ENCODE assay signal across 29 cellular contexts in the genomic region with DNA sequence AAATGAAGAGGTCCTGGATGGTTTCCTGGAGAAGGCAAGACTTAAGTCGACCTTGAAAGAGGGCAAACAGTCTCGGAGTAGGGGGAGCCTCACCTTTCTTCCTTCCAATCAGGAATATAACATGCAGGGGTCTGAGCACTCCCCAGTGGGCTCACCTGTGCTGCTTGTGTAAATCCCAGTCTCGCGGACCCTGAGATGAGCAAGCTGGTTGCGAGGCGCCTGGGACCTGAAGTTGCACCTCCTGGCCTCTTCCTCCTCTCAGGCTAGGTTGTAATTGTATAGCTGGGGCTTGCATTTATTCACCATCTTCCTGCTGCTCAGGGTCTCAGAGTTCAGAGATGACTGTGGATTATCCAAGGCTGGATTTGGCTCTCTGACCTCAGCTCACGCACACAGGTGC. TPM values are rescaled to one million over a fixed set of nuclear protein-coding genes. Genes with fewer than 3 reads are reported as not detected.
"Had no signal": no experiment of that assay in that cellular context is flagged by ENCODE, and none has a peak within 500 bp of the region (broad histone marks: within the 10 kb centered on the region; RNA-seq: fewer than 3 reads in every experiment).

No MANE protein-coding gene starts in this region.

- H3K27me3 Mint-ChIP-seq: activated CD4-positive, alpha-beta memory T cell treated with anti-CD3 and anti-CD28 coated beads for 36 hours; activated CD4-positive, alpha-beta T cell treated with anti-CD3 and anti-CD28 coated beads for 36 hours had no signal

- ATAC-seq: activated CD4-positive, alpha-beta T cell treated with anti-CD3 and anti-CD28 coated beads for 36 hours; activated CD8-positive, alpha-beta T cell treated with anti-CD3 and anti-CD28 coated beads, Interleukin-2, amount 10 ng/mL, durations not matched to agents 7 days and 5 days; activated naive CD4-positive, alpha-beta T cell treated with anti-CD3 and anti-CD28 coated beads, Interleukin-2, amount 50 U/mL, for 72 hours; activated T-cell treated with anti-CD3 and anti-CD28 coated beads, Interleukin-2, amount 50 U/mL, for 4 hours; activated T-helper 17 cell treated with anti-CD3 and anti-CD28 coated beads, Interleukin-2, amount 50 U/mL, for 72 hours; gastroesophageal sphincter; heart right ventricle had no signal

- H3K4me3 Mint-ChIP-seq: activated CD4-positive, alpha-beta memory T cell treated with anti-CD3 and anti-CD28 coated beads for 36 hours; activated CD4-positive, alpha-beta T cell treated with anti-CD3 and anti-CD28 coated beads for 36 hours; activated CD4-positive, alpha-beta T cell treated with anti-CD3 and anti-CD28 coated beads, Interleukin-2, amount 10 ng/mL, durations not matched to agents 24 days and 14 days; activated CD8-positive, alpha-beta T cell treated with anti-CD3 and anti-CD28 coated beads, Interleukin-2, amount 10 ng/mL, durations not matched to agents 7 days and 5 days; activated naive CD4-positive, alpha-beta T cell treated with anti-CD3 and anti-CD28 coated beads, Interleukin-2, amount 10 ng/mL, durations not matched to agents 7 days and 5 days; activated naive CD8-positive, alpha-beta T cell treated with anti-CD3 and anti-CD28 coated beads, Interleukin-2, amount 10 ng/mL, durations not matched to agents 7 days and 5 days; activated T-cell treated with anti-CD3 and anti-CD28 coated beads, Interleukin-2, amount 50 U/mL, for 4 hours; activated T-helper 17 cell treated with anti-CD3 and anti-CD28 coated beads, Interleukin-2, amount 50 U/mL, for 72 hours; brain; dendritic cell treated with granulocyte-macrophage colony-stimulating factor and Interleukin-4, amounts not matched to agents 40 ng/mL and 50 ng/mL, for 4 days had no signal

- H3K36me3 ChIP-seq: ascending aorta, breast epithelium, cardiac muscle cell, esophagus muscularis mucosa, gastroesophageal sphincter, heart right ventricle had no signal

- H3K36me3 Mint-ChIP-seq: activated CD4-positive, alpha-beta memory T cell treated with anti-CD3 and anti-CD28 coated beads for 36 hours; activated naive CD4-positive, alpha-beta T cell treated with anti-CD3 and anti-CD28 coated beads, Interleukin-2, amount 10 ng/mL, durations not matched to agents 7 days and 5 days; activated naive CD4-positive, alpha-beta T cell treated with anti-CD3 and anti-CD28 coated beads, Interleukin-2, amount 50 U/mL, for 72 hours; activated naive CD8-positive, alpha-beta T cell treated with anti-CD3 and anti-CD28 coated beads, Interleukin-2, amount 10 ng/mL, durations not matched to agents 7 days and 5 days had no signal

- H3K9me3 ChIP-seq: ascending aorta, breast epithelium, esophagus muscularis mucosa, gastroesophageal sphincter, heart right ventricle had no signal

- H3K9me3 Mint-ChIP-seq: activated CD4-positive, alpha-beta memory T cell treated with anti-CD3 and anti-CD28 coated beads for 36 hours; activated CD4-positive, alpha-beta T cell treated with anti-CD3 and anti-CD28 coated beads, Interleukin-2, amount 10 ng/mL, durations not matched to agents 24 days and 14 days; activated naive CD4-positive, alpha-beta T cell treated with anti-CD3 and anti-CD28 coated beads, Interleukin-2, amount 10 ng/mL, durations not matched to agents 7 days and 5 days; activated naive CD4-positive, alpha-beta T cell treated with anti-CD3 and anti-CD28 coated beads, Interleukin-2, amount 50 U/mL, for 72 hours; activated naive CD8-positive, alpha-beta T cell treated with anti-CD3 and anti-CD28 coated beads, Interleukin-2, amount 10 ng/mL, durations not matched to agents 7 days and 5 days; activated T-cell treated with anti-CD3 and anti-CD28 coated beads, Interleukin-2, amount 50 U/mL, for 4 hours; activated T-helper 17 cell treated with anti-CD3 and anti-CD28 coated beads, Interleukin-2, amount 50 U/mL, for 72 hours; brain; dendritic cell treated with granulocyte-macrophage colony-stimulating factor and Interleukin-4, amounts not matched to agents 40 ng/mL and 50 ng/mL, for 4 days had no signal

- H3K4me1 Mint-ChIP-seq: activated CD4-positive, alpha-beta T cell treated with anti-CD3 and anti-CD28 coated beads for 36 hours; activated naive CD4-positive, alpha-beta T cell treated with anti-CD3 and anti-CD28 coated beads, Interleukin-2, amount 10 ng/mL, durations not matched to agents 7 days and 5 days; activated T-helper 17 cell treated with anti-CD3 and anti-CD28 coated beads, Interleukin-2, amount 50 U/mL, for 72 hours; brain had no signal

- H3K4me3 ChIP-seq: ascending aorta, breast epithelium, cardiac muscle cell, coronary artery, dorsolateral prefrontal cortex, esophagus muscularis mucosa, gastroesophageal sphincter, heart right ventricle had no signal

- H3K27ac Mint-ChIP-seq: activated CD4-positive, alpha-beta memory T cell treated with anti-CD3 and anti-CD28 coated beads for 36 hours; activated CD4-positive, alpha-beta T cell treated with anti-CD3 and anti-CD28 coated beads for 36 hours; activated CD4-positive, alpha-beta T cell treated with anti-CD3 and anti-CD28 coated beads, Interleukin-2, amount 10 ng/mL, durations not matched to agents 24 days and 14 days; activated CD8-positive, alpha-beta T cell treated with anti-CD3 and anti-CD28 coated beads, Interleukin-2, amount 10 ng/mL, durations not matched to agents 7 days and 5 days; activated naive CD4-positive, alpha-beta T cell treated with anti-CD3 and anti-CD28 coated beads, Interleukin-2, amount 10 ng/mL, durations not matched to agents 7 days and 5 days; activated naive CD4-positive, alpha-beta T cell treated with anti-CD3 and anti-CD28 coated beads, Interleukin-2, amount 50 U/mL, for 72 hours; activated naive CD8-positive, alpha-beta T cell treated with anti-CD3 and anti-CD28 coated beads, Interleukin-2, amount 10 ng/mL, durations not matched to agents 7 days and 5 days; activated T-helper 17 cell treated with anti-CD3 and anti-CD28 coated beads, Interleukin-2, amount 50 U/mL, for 72 hours; dendritic cell treated with granulocyte-macrophage colony-stimulating factor and Interleukin-4, amounts not matched to agents 40 ng/mL and 50 ng/mL, for 4 days had no signal

- H3K27me3 ChIP-seq: ascending aorta, breast epithelium, cardiac muscle cell, dorsolateral prefrontal cortex, esophagus muscularis mucosa had no signal

- DNase-seq: activated CD4-positive, alpha-beta memory T cell treated with anti-CD3 and anti-CD28 coated beads for 36 hours; activated CD4-positive, alpha-beta T cell treated with anti-CD3 and anti-CD28 coated beads for 36 hours; activated CD4-positive, alpha-beta T cell treated with anti-CD3 and anti-CD28 coated beads, Interleukin-2, amount 10 ng/mL, durations not matched to agents 24 days and 14 days; activated CD4-positive, CD25-positive, alpha-beta regulatory T cell; activated CD4-positive, CD25-positive, alpha-beta regulatory T cell treated with anti-CD3 and anti-CD28 coated beads, Interleukin-2, amount 50 U/mL, for 72 hours; activated CD8-positive, alpha-beta T cell treated with anti-CD3 and anti-CD28 coated beads, Interleukin-2, amount 10 ng/mL, durations not matched to agents 7 days and 5 days; activated gamma-delta T cell; activated naive CD4-positive, alpha-beta T cell; activated naive CD4-positive, alpha-beta T cell treated with anti-CD3 and anti-CD28 coated beads, Interleukin-2, amount 10 ng/mL, durations not matched to agents 7 days and 5 days; activated T-cell treated with anti-CD3 and anti-CD28 coated beads, Interleukin-2, amount 50 U/mL, for 4 hours; central memory CD4-positive, alpha-beta T cell; cerebellar nuclear complex; effector memory CD4-positive, alpha-beta T cell; erythroblast; foreskin melanocyte; heart right ventricle; T-helper 2 cell had no signal

- H3K4me1 ChIP-seq: ascending aorta, breast epithelium, esophagus muscularis mucosa, gastroesophageal sphincter, heart right ventricle had no signal

- H3K27ac ChIP-seq: ascending aorta, breast epithelium, cardiac muscle cell, coronary artery, dorsolateral prefrontal cortex, esophagus muscularis mucosa, gastroesophageal sphincter, heart right ventricle had no signal

RNA-seq across cellular contexts. Expression of a gene that starts 7.5 kb away (rescaled TPM):
- total RNA-seq: ascending aorta, cardiac muscle cell had no signal
- polyA plus RNA-seq: cardiac muscle cell had no signal

RNA-seq across cellular contexts. Expression of a gene that starts 21.9 kb away (rescaled TPM):
- total RNA-seq: ascending aorta had no signal

RNA-seq across cellular contexts. Expression of a gene that starts 44.2 kb away (rescaled TPM):
- total RNA-seq: ascending aorta, esophagus muscularis mucosa had no signal
